19 cellular contexts compared by ENCODE assay signal in genomic region chr11:46472662-46472994, GRCh38.
A peak's percentile ranks its signal among the peaks of the same experiment; 100 is the strongest.
DNase-seq lines count a peak whose midpoint lies in the region; ATAC-seq and TF ChIP-seq lines count a peak whose summit lies in the region.
"Had no signal": no experiment of that assay in that cellular context is flagged by ENCODE, and none has a peak within 500 bp of the region (broad histone marks: within the 10 kb centered on the region; RNA-seq: fewer than 3 reads in every experiment).

No MANE protein-coding gene starts in this region.

- no peaks in the 10 kb centered on the region for H3K9me3 Mint-ChIP-seq in activated CD8-positive, alpha-beta T cell treated with anti-CD3 and anti-CD28 coated beads, Interleukin-2, amount 10 ng/mL, durations not matched to agents 7 days and 5 days (ENCODE audit: insufficient read depth)
- no peaks in the 10 kb centered on the region for H3K9me3 Mint-ChIP-seq in activated CD8-positive, alpha-beta T cell treated with anti-CD3 and anti-CD28 coated beads for 36 hours
- no peaks in the 10 kb centered on the region for H3K9me3 Mint-ChIP-seq in memory B cell
- H3K9me3 Mint-ChIP-seq: effector memory CD8-positive, alpha-beta T cell; HFFc6 had no signal

- H3K9ac ChIP-seq in colonic mucosa (ENCODE audit: low read depth in 2 of 2, low read length in 2 of 2) = peak overlapping the region in 1 of 2 donors; percentile 21

- H3K36me3 ChIP-seq in colonic mucosa (no peaks in the 10 kb centered on the region), transverse colon (peaks cover 0 to 8% (median 0%) of the 10 kb centered on the region in 4 donors)
- H3K36me3 ChIP-seq: SJCRH30 had no signal

- POLR2A ChIA-PET in activated CD8-positive, alpha-beta T cell treated with anti-CD3 and anti-CD28 coated beads, Interleukin-2, amount 10 ng/mL, durations not matched to agents 7 days and 5 days (lab: Charles Lee) = no interaction called here
- POLR2A ChIA-PET in activated CD8-positive, alpha-beta T cell treated with anti-CD3 and anti-CD28 coated beads for 36 hours (lab: Charles Lee) = no interaction called here

- TF ChIP-seq CTCF in activated CD8-positive, alpha-beta T cell treated with anti-CD3 and anti-CD28 coated beads for 36 hours (IDR thresholded peaks at IDR 0.05) = no peak
- no peak for TF ChIP-seq CTCF in colonic mucosa (IDR thresholded peaks at IDR 0.05)
- no peak for TF ChIP-seq CTCF in transverse colon (IDR thresholded peaks at IDR 0.05)

- H3K27me3 ChIP-seq in colonic mucosa (no peaks in the 10 kb centered on the region), transverse colon (no peaks in the 10 kb centered on the region)
- H3K27me3 ChIP-seq: SJCRH30, tibial nerve had no signal

- H3K9me3 ChIP-seq in colonic mucosa (no peaks in the 10 kb centered on the region), transverse colon (no peaks in the 10 kb centered on the region)
- H3K9me3 ChIP-seq: SJCRH30, tibial nerve had no signal

- no peak for TF ChIP-seq EP300 in transverse colon (IDR thresholded peaks at IDR 0.05; ENCODE audit: low read depth)

- peak overlapping the region; percentile 61 for H3K27ac ChIP-seq in colonic mucosa
- H3K27ac ChIP-seq in transverse colon = peak overlapping the region; percentile 7 to 68 (median 64)
- H3K27ac ChIP-seq: SJCRH30 had no signal

- WGBS in transverse colon (ENCODE audit: low coverage in 1 of 2), 2 donors = 63% methylated on average over 1 of the region's 1 CpG

- no peak for ATAC-seq in activated CD8-positive, alpha-beta T cell treated with anti-CD3 and anti-CD28 coated beads, Interleukin-2, amount 10 ng/mL, durations not matched to agents 7 days and 5 days
- ATAC-seq in activated CD8-positive, alpha-beta T cell treated with anti-CD3 and anti-CD28 coated beads for 36 hours = no peak
- ATAC-seq in memory B cell (ENCODE audit: low read depth) = no peak
- ATAC-seq: effector memory CD8-positive, alpha-beta T cell had no signal

- CTCF ChIA-PET in activated CD8-positive, alpha-beta T cell treated with anti-CD3 and anti-CD28 coated beads, Interleukin-2, amount 10 ng/mL, durations not matched to agents 7 days and 5 days (lab: Charles Lee) = no interaction called here
- CTCF ChIA-PET in activated CD8-positive, alpha-beta T cell treated with anti-CD3 and anti-CD28 coated beads for 36 hours (lab: Charles Lee) = interaction anchor here (2.1 kb wide), 1 partner anchor 17 kb away, joined by 6 read pairs; no protein-coding TSS in a partner anchor

- no peak for DNase-seq in activated CD8-positive, alpha-beta T cell treated with anti-CD3 and anti-CD28 coated beads, Interleukin-2, amount 10 ng/mL, durations not matched to agents 7 days and 5 days
- DNase-seq in activated CD8-positive, alpha-beta T cell treated with anti-CD3 and anti-CD28 coated beads for 36 hours = no peak
- DNase-seq in colonic mucosa (peak; percentile 52), memory B cell (ENCODE audit: low spot score in 2 of 2) (no peak), transverse colon (peak; percentile 57), NCI-H1436 treated with DMSO at 0.1 percent for 48 hours (lab: John Stamatoyannopoulos, UW) (no peak), RPMI8226 (no peak)
- DNase-seq in stimulated activated CD4-positive, alpha-beta T cell treated with anti-CD3 and anti-CD28 coated beads, Interleukin-12 subunit alpha, Interleukin-12 subunit beta, amount 100 ng/mL, for 4 hours = no peak
- DNase-seq: activated CD4-positive, alpha-beta T cell treated with anti-CD3 and anti-CD28 coated beads for 4 hours; DND-41; effector memory CD8-positive, alpha-beta T cell; HFFc6; MM.1S; NCI-H187 treated with DMSO at 0.1 percent for 48 hours; NCI-H510A; SJCRH30 had no signal

- H3K27me3 Mint-ChIP-seq in activated CD8-positive, alpha-beta T cell treated with anti-CD3 and anti-CD28 coated beads, Interleukin-2, amount 10 ng/mL, durations not matched to agents 7 days and 5 days (ENCODE audit: low read depth) = no peaks in the 10 kb centered on the region
- no peaks in the 10 kb centered on the region for H3K27me3 Mint-ChIP-seq in activated CD8-positive, alpha-beta T cell treated with anti-CD3 and anti-CD28 coated beads for 36 hours
- H3K27me3 Mint-ChIP-seq in memory B cell = no peaks in the 10 kb centered on the region
- H3K27me3 Mint-ChIP-seq: activated naive CD8-positive, alpha-beta T cell; effector memory CD8-positive, alpha-beta T cell had no signal

- intact Hi-C loops in activated CD8-positive, alpha-beta T cell treated with anti-CD3 and anti-CD28 coated beads for 36 hours (cut with micrococcal nuclease) = no loop called here
- intact Hi-C loops in colonic mucosa (cut with DNase I) = no loop called here
- intact Hi-C loops in transverse colon (cut with DNase I; ENCODE audit: low total_unique reads) = no loop called here

- no peaks in the 10 kb centered on the region for H3K36me3 Mint-ChIP-seq in activated CD8-positive, alpha-beta T cell treated with anti-CD3 and anti-CD28 coated beads, Interleukin-2, amount 10 ng/mL, durations not matched to agents 7 days and 5 days (ENCODE audit: low read depth)
- H3K36me3 Mint-ChIP-seq in activated CD8-positive, alpha-beta T cell treated with anti-CD3 and anti-CD28 coated beads for 36 hours (ENCODE audit: low read depth) = peaks cover 4% of the 10 kb centered on the region
- peaks cover 4% of the 10 kb centered on the region for H3K36me3 Mint-ChIP-seq in memory B cell

- H3K4me1 ChIP-seq in colonic mucosa (peaks cover 3% of the 10 kb centered on the region), transverse colon (peaks cover 0 to 30% (median 10%) of the 10 kb centered on the region in 4 donors)
- H3K4me1 ChIP-seq: SJCRH30 had no signal

- peaks cover 27% of the 10 kb centered on the region for H3K4me1 Mint-ChIP-seq in activated CD8-positive, alpha-beta T cell treated with anti-CD3 and anti-CD28 coated beads, Interleukin-2, amount 10 ng/mL, durations not matched to agents 7 days and 5 days (ENCODE audit: low read depth)
- peaks cover 31% of the 10 kb centered on the region for H3K4me1 Mint-ChIP-seq in activated CD8-positive, alpha-beta T cell treated with anti-CD3 and anti-CD28 coated beads for 36 hours (ENCODE audit: low read depth)
- H3K4me1 Mint-ChIP-seq in memory B cell = peaks cover 2% of the 10 kb centered on the region
- H3K4me1 Mint-ChIP-seq: CD14-positive monocyte had no signal

- TF ChIP-seq POLR2A in transverse colon (IDR thresholded peaks at IDR 0.05) = peak; percentile 13

- H3K27ac Mint-ChIP-seq in activated CD8-positive, alpha-beta T cell treated with anti-CD3 and anti-CD28 coated beads, Interleukin-2, amount 10 ng/mL, durations not matched to agents 7 days and 5 days = peak overlapping the region; percentile 36
- H3K27ac Mint-ChIP-seq in activated CD8-positive, alpha-beta T cell treated with anti-CD3 and anti-CD28 coated beads for 36 hours = no peak overlapping the region
- peak overlapping the region; percentile 11 for H3K27ac Mint-ChIP-seq in memory B cell
- H3K27ac Mint-ChIP-seq: activated naive CD8-positive, alpha-beta T cell; CD14-positive monocyte had no signal

- in situ Hi-C loops in transverse colon (cut with MboI; ENCODE audit: low pct_ligation_motif_present in 1 of 4, low pct_unique_long_range_greater_than_20kb in 1 of 4, low sequenced_read_pairs in 3 of 4) = no loop called here

- H3K4me3 Mint-ChIP-seq in activated CD8-positive, alpha-beta T cell treated with anti-CD3 and anti-CD28 coated beads, Interleukin-2, amount 10 ng/mL, durations not matched to agents 7 days and 5 days = no peak overlapping the region
- no peak overlapping the region for H3K4me3 Mint-ChIP-seq in activated CD8-positive, alpha-beta T cell treated with anti-CD3 and anti-CD28 coated beads for 36 hours
- H3K4me3 Mint-ChIP-seq in memory B cell = no peak overlapping the region
- H3K4me3 Mint-ChIP-seq: activated naive CD8-positive, alpha-beta T cell; CD14-positive monocyte; effector memory CD8-positive, alpha-beta T cell; HFFc6 had no signal

- H3K4me3 ChIP-seq in colonic mucosa (no peak overlapping the region), transverse colon (no peak overlapping the region)
- H3K4me3 ChIP-seq: SJCRH30, tibial nerve had no signal

Comparison
In these comparisons a context has a peak if more than half of its experiments do, and no peak if none do; other contexts are left out.
1. DNase-seq: peak in colonic mucosa (single experiment) and transverse colon (single experiment); none in activated CD8-positive, alpha-beta T cell treated with anti-CD3 and anti-CD28 coated beads, Interleukin-2, amount 10 ng/mL, durations not matched to agents 7 days and 5 days (single experiment), activated CD8-positive, alpha-beta T cell treated with anti-CD3 and anti-CD28 coated beads for 36 hours (single experiment), memory B cell (0 of 2), NCI-H1436 treated with DMSO at 0.1 percent for 48 hours (single experiment), RPMI8226 (single experiment) and stimulated activated CD4-positive, alpha-beta T cell treated with anti-CD3 and anti-CD28 coated beads, Interleukin-12 subunit alpha, Interleukin-12 subunit beta, amount 100 ng/mL, for 4 hours (single experiment).